Comparison of ENCODE assay signal across 18 cellular contexts in the genomic region with DNA sequence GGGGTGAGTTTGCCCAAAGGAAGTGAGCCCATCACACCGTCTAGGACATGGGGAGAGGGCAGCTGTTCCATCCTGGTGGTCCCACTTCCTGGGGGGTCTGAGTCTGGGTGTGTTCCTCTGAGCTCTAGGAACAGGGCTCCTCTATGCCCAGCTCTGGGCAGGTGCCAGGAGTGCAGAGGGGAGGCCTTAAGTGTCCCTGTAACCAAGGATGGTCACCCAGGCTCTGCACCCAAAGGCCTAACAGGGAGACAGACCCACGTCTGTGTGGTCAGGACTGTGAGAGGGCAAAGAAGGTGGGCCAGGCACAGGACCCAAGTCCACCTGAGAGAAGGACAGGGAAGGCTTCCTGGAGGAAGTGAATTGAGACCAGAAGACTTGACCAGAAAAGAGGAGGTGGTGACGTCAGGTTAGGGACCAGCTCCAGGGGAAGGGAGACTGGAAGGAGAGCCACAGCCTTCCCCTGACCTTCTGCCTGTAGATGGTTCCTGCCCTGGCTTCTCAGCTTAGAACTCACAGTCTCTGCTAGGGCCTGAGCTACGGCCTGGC. TPM values are rescaled to one million over a fixed set of nuclear protein-coding genes. Genes with fewer than 3 reads are reported as not detected.
DNase-seq lines count a peak whose midpoint lies in the region; ATAC-seq, FAIRE-seq and TF ChIP-seq lines count a peak whose summit lies in the region.
"Had no signal": no experiment of that assay in that cellular context is flagged by ENCODE, and none has a peak within 500 bp of the region (broad histone marks: within the 10 kb centered on the region; RNA-seq: fewer than 3 reads in every experiment).

No MANE protein-coding gene starts in this region.

- no peak for TF ChIP-seq POLR2A in HepG2 (IDR thresholded peaks at IDR 0.05; ENCODE audit: insufficient read depth in 1 of 2, low read depth in 2 of 2, low read length in 2 of 2)
- TF ChIP-seq POLR2A in right lobe of liver (IDR thresholded peaks at IDR 0.05) = no peak

- peaks cover 4 to 27% of the 10 kb centered on the region in 2 experiments; a peak in 4 of 5 replicates for H3K27me3 ChIP-seq in HepG2 (ENCODE audit: control insufficient read depth in 1 of 2, insufficient read depth in 2 of 2, low read length in 2 of 2)
- peaks cover 0 to 4% of the 10 kb centered on the region in 2 donors for H3K27me3 ChIP-seq in right lobe of liver
- H3K27me3 ChIP-seq in PC-3 (ENCODE audit: low read length) = no peaks in the 10 kb centered on the region
- H3K27me3 ChIP-seq: uterus had no signal

- POLR2A ChIA-PET in HepG2 (lab: Yijun Ruan, JAX) (interaction anchor here (1.2 kb wide), 1 partner anchor 11 kb away, joined by 3 read pairs; no protein-coding TSS in a partner anchor), GM10248 (lab: Yijun Ruan, JAX) (no interaction called here), PC-3 (lab: Charles Lee; ENCODE audit: unreplicated experiment) (no interaction called here)

- DNase-seq in HepG2 (ENCODE audit: low spot score) (no peak), right lobe of liver (no peak), ecto neural progenitor cell (ENCODE audit: low spot score) (peak; percentile 49), neural crest cell (ENCODE audit: low read depth, low spot score) (no peak), GM10248 (ENCODE audit: extremely low spot score) (no peak), NCI-H2171 treated with DMSO at 0.1 percent for 48 hours (lab: John Stamatoyannopoulos, UW) (no peak), PC-3 (no peak)
- DNase-seq: activated CD4-positive, alpha-beta T cell treated with anti-CD3 and anti-CD28 coated beads, Interleukin-2, amount 50 U/mL, for 1 hour; activated naive CD4-positive, alpha-beta T cell treated with Interleukin-2 at 50 U/mL for 16 hours; NCI-H1417 treated with DMSO at 0.1 percent for 48 hours; NCI-H69; stimulated activated CD4-positive, alpha-beta T cell treated with anti-CD3 and anti-CD28 coated beads, Interleukin-4, amount 100 ng/mL, for 24 hours; uterus had no signal

- ATAC-seq in HepG2 = peak; percentile 10
- no peak for ATAC-seq in right lobe of liver
- ATAC-seq in GM18909 (IDR thresholded peaks at IDR 0.05; ENCODE audit: poor library complexity, unreplicated experiment) = no peak
- ATAC-seq in PC-3 = no peak

- no peak for TF ChIP-seq CTCF in HepG2 (CRISPR knock-in tag; IDR thresholded peaks at IDR 0.05)
- TF ChIP-seq CTCF in right lobe of liver (IDR thresholded peaks at IDR 0.05) = no peak
- TF ChIP-seq CTCF in neural crest cell (conservative IDR thresholded peaks at IDR 0.05) = no peak
- TF ChIP-seq CTCF in GM10248 (IDR thresholded peaks at IDR 0.05; ENCODE audit: control extremely low read depth, extremely low read depth, low read depth, missing control alignments) = no peak
- TF ChIP-seq CTCF in PC-3 (conservative IDR thresholded peaks at IDR 0.05; ENCODE audit: low read depth, low read length) = no peak

- H4K20me1 ChIP-seq in HepG2 (ENCODE audit: insufficient read depth, low read length) (no peaks in the 10 kb centered on the region), PC-3 (ENCODE audit: low read length) (no peaks in the 10 kb centered on the region)

- H3K9me3 ChIP-seq in HepG2 (ENCODE audit: low read length) (no peaks in the 10 kb centered on the region), right lobe of liver (no peaks in the 10 kb centered on the region), PC-3 (ENCODE audit: low read length) (no peaks in the 10 kb centered on the region)
- H3K9me3 ChIP-seq: prostate gland, uterus had no signal

- in situ Hi-C loops in HepG2 (cut with HindIII; ENCODE audit: extremely low pct_ligation_motif_present, low pct_unique_long_range_greater_than_20kb) = no loop called here

- H3K4me3 Mint-ChIP-seq in neural crest cell = peak overlapping the region; percentile 44

- H3K4me1 Mint-ChIP-seq in neural crest cell = peaks cover 26% of the 10 kb centered on the region

- H3K27me3 Mint-ChIP-seq in neural crest cell (ENCODE audit: low read depth) = peaks cover 53% of the 10 kb centered on the region

- H2AFZ ChIP-seq in HepG2 (ENCODE audit: low read length) = no peak overlapping the region
- H2AFZ ChIP-seq in PC-3 (ENCODE audit: low read length) = no peak overlapping the region

- H3K27ac ChIP-seq in HepG2 (ENCODE audit: extremely low read length, insufficient read depth, low read length) (no peak overlapping the region), right lobe of liver (no peak overlapping the region), PC-3 (ENCODE audit: low read length) (no peak overlapping the region)
- H3K27ac ChIP-seq: prostate gland had no signal

- H3F3A ChIP-seq in PC-3 (ENCODE audit: low read length, unreplicated experiment) = no peaks in the 10 kb centered on the region

- no peaks in the 10 kb centered on the region for H3K9me3 Mint-ChIP-seq in neural crest cell

- 21% methylated on average over 3 of the region's 4 CpGs for WGBS in HepG2 (ENCODE audit: low lambda C conversion rate)
- WGBS in right lobe of liver (ENCODE audit: insufficient coverage, low coverage, low lambda C conversion rate, missing lambda C conversion rate) = 67% methylated on average over 3 of the region's 4 CpGs

- intact Hi-C loops in HepG2 (cut with micrococcal nuclease; ENCODE audit: unreplicated experiment) (loop anchor here (2.0 kb wide), 1 partner anchor 13 kb away; no protein-coding TSS in a partner anchor), right lobe of liver (cut with DNase I) (no loop called here), PC-3 (cut with micrococcal nuclease) (no loop called here)

- H3K79me2 ChIP-seq in HepG2 (ENCODE audit: insufficient read depth, low read length) = no peaks in the 10 kb centered on the region
- no peaks in the 10 kb centered on the region for H3K79me2 ChIP-seq in PC-3 (ENCODE audit: low read length)

- H3K36me3 ChIP-seq in HepG2 (replicated peaks in 1 of 2; ENCODE audit: control insufficient read depth in 1 of 2, insufficient read depth in 2 of 2, low read length in 2 of 2) (no peaks in the 10 kb centered on the region; a peak in 1 of 5 replicates), right lobe of liver (no peaks in the 10 kb centered on the region), PC-3 (ENCODE audit: low read depth, low read length) (no peaks in the 10 kb centered on the region)
- H3K36me3 ChIP-seq: prostate gland, uterus had no signal

- CTCF ChIA-PET in HepG2 (lab: Yijun Ruan, JAX; ENCODE audit: low intra/inter-chr PET ratio, low total read pairs) = no interaction called here
- CTCF ChIA-PET in GM10248 (lab: Yijun Ruan, JAX) = interaction anchor here (2.0 kb wide), 1 partner anchor 32 kb away, joined by 5 read pairs; no protein-coding TSS in a partner anchor
- CTCF ChIA-PET in PC-3 (lab: Charles Lee) = no interaction called here

- peak overlapping the region in 1 of 3 experiments; percentile 71; a peak in 1 of 6 replicates for H3K4me3 ChIP-seq in HepG2 (replicated peaks in 1 of 3; ENCODE audit: insufficient read depth in 1 of 3, low read depth in 2 of 3, low read length in 3 of 3)
- H3K4me3 ChIP-seq in right lobe of liver = no peak overlapping the region
- no peak overlapping the region for H3K4me3 ChIP-seq in PC-3 (ENCODE audit: low read length)
- H3K4me3 ChIP-seq: prostate gland, smooth muscle cell, uterus had no signal

- no peak overlapping the region for H3K27ac Mint-ChIP-seq in neural crest cell (ENCODE audit: unreplicated experiment)

- TF ChIP-seq EP300 in HepG2 (IDR thresholded peaks at IDR 0.05; ENCODE audit: low read depth in 2 of 2, low read length in 2 of 2) = no peak
- no peak for TF ChIP-seq EP300 in HepG2 (CRISPR knock-in tag; IDR thresholded peaks at IDR 0.05; ENCODE audit: borderline replicate concordance)

- TF ChIP-seq RAD21 in HepG2 (CRISPR knock-in tag; IDR thresholded peaks at IDR 0.05) = no peak

- no peaks in the 10 kb centered on the region for H3K9me2 ChIP-seq in PC-3 (replicated peaks; ENCODE audit: low read length)

- H3K4me1 ChIP-seq in HepG2 (ENCODE audit: insufficient read depth, low read length) = peaks cover 27% of the 10 kb centered on the region
- H3K4me1 ChIP-seq in right lobe of liver = peaks cover 0 to 17% (median 3%) of the 10 kb centered on the region in 4 donors
- H3K4me1 ChIP-seq in PC-3 (ENCODE audit: insufficient read depth, low read length) = no peaks in the 10 kb centered on the region
- H3K4me1 ChIP-seq: prostate gland, uterus had no signal

- H3K4me2 ChIP-seq in HepG2 (ENCODE audit: low read depth, low read length) = peak overlapping the region; percentile 100
- H3K4me2 ChIP-seq in PC-3 (ENCODE audit: low read length) = no peak overlapping the region
- H3K4me2 ChIP-seq: smooth muscle cell had no signal

- H3K9ac ChIP-seq in HepG2 (ENCODE audit: insufficient read depth, low read depth, low read length) (no peak overlapping the region), PC-3 (ENCODE audit: low read length) (no peak overlapping the region)

- no peak for FAIRE-seq in HepG2 (lab: Jason Lieb, UNC)
- FAIRE-seq: colon, HTR-8/SVneo had no signal

- H3K36me3 Mint-ChIP-seq in neural crest cell (ENCODE audit: low read depth) = no peaks in the 10 kb centered on the region

- BruUV-seq in HepG2 (replicated peaks; lab: Mats Ljungman, UMichigan) (no TSS peak), PC-3 (replicated peaks; lab: Mats Ljungman, UMichigan) (no TSS peak)

RNA-seq across cellular contexts. Expression of a gene that starts 11.3 kb away (rescaled TPM):
- total RNA-seq in HepG2 (2016; rRNA removed; fragmentation: Illumina TruSeq; extraction: Trizol) = 23.7 and 25.7 TPM in 2 replicates
- total RNA-seq in HepG2 (2016; cell fraction: cytosol; rRNA removed; fragmentation: Illumina TruSeq; extraction: Trizol; ENCODE audit: low read depth) = 1.5 TPM in 2 replicates
- 23.1 and 26.1 TPM in 2 replicates for total RNA-seq in HepG2 (2016; cell fraction: insoluble cytoplasmic fraction; rRNA removed; fragmentation: Illumina TruSeq; extraction: Trizol)
- 7.4 and 8.3 TPM in 2 replicates for total RNA-seq in HepG2 (2016; cell fraction: membrane; rRNA removed; fragmentation: Illumina TruSeq; extraction: Trizol)
- 19.0 and 20.9 TPM in 2 replicates for total RNA-seq in HepG2 (2016; cell fraction: nucleus; rRNA removed; fragmentation: Illumina TruSeq; extraction: Trizol)
- 12.8 and 15.8 TPM in 2 replicates for polyA plus RNA-seq in HepG2 (2011; rRNA removed)
- polyA plus RNA-seq in HepG2 (2011; cell fraction: cytosol; rRNA removed) = 12.1 and 14.1 TPM in 2 replicates
- polyA plus RNA-seq in HepG2 (2011; cell fraction: nucleus; rRNA removed) = 14.6 and 15.9 TPM in 2 replicates
- 13.0 and 16.5 TPM in 2 replicates for polyA plus RNA-seq in HepG2 (2012)
- 0.41 and 0.70 TPM in 2 replicates for polyA plus RNA-seq in HepG2 (2016; cell fraction: cytosol; fragmentation: Illumina TruSeq; extraction: Trizol; ENCODE audit: low read depth)
- polyA plus RNA-seq in HepG2 (2016; cell fraction: insoluble cytoplasmic fraction; fragmentation: Illumina TruSeq; extraction: Trizol; ENCODE audit: low read depth) = 16.1 and 17.1 TPM in 2 replicates
- polyA plus RNA-seq in HepG2 (2016; cell fraction: membrane; fragmentation: Illumina TruSeq; extraction: Trizol; ENCODE audit: low read depth) = 2.3 and 2.6 TPM in 2 replicates
- 16.7 and 20.2 TPM in 2 replicates for polyA plus RNA-seq in HepG2 (2016; cell fraction: nucleus; fragmentation: Illumina TruSeq; extraction: Trizol; ENCODE audit: insufficient read depth, low read depth)
- 35.6 and 52.5 TPM in 2 replicates for polyA minus RNA-seq in HepG2 (2011; rRNA and poly(A)+ RNA removed; ENCODE audit: low replicate concordance)
- 20.2 and 25.1 TPM in 2 replicates for polyA minus RNA-seq in HepG2 (2011; cell fraction: cytosol; rRNA and poly(A)+ RNA removed)
- polyA minus RNA-seq in HepG2 (2011; cell fraction: nucleus; rRNA and poly(A)+ RNA removed) = 24.6 and 30.6 TPM in 2 replicates
- total RNA-seq in right lobe of liver = 10 to 100 TPM; 15.4 to 20.5 (median 18.5) TPM
- total RNA-seq in neural crest cell = 65.0 and 67.5 TPM in 2 replicates
- total RNA-seq in PC-3 (2014; rRNA removed) = 36.0 and 37.0 TPM in 2 replicates
